ENCODE assay signal across 25 cellular contexts in genomic region chr12:9928607-9929006, GRCh38. TPM values are rescaled to one million over a fixed set of nuclear protein-coding genes. Genes with fewer than 3 reads are reported as not detected.
"Had no signal": no experiment of that assay in that cellular context is flagged by ENCODE, and none has a peak within 500 bp of the region (broad histone marks: within the 10 kb centered on the region; RNA-seq: fewer than 3 reads in every experiment).

No MANE protein-coding gene starts in this region.

- ATAC-seq: lower lobe of right lung, sciatic nerve had no signal

- H3K4me3 Mint-ChIP-seq: activated CD4-positive, alpha-beta T cell treated with anti-CD3 and anti-CD28 coated beads, Interleukin-2, amount 10 ng/mL, durations not matched to agents 7 days and 5 days; activated naive CD4-positive, alpha-beta T cell treated with anti-CD3 and anti-CD28 coated beads for 36 hours; activated T-cell treated with anti-CD3 and anti-CD28 coated beads, Interleukin-2, amount 50 U/mL, for 4 hours; brain; endodermal cell; nephron had no signal

- H3K4me3 ChIP-seq: dorsolateral prefrontal cortex, lower lobe of right lung, spleen, transverse colon, uterus had no signal

- H3K4me1 Mint-ChIP-seq: brain had no signal

- H3K9me3 Mint-ChIP-seq: activated CD4-positive, alpha-beta T cell treated with anti-CD3 and anti-CD28 coated beads, Interleukin-2, amount 10 ng/mL, durations not matched to agents 7 days and 5 days; activated naive CD4-positive, alpha-beta T cell treated with anti-CD3 and anti-CD28 coated beads for 36 hours; activated T-cell treated with anti-CD3 and anti-CD28 coated beads, Interleukin-2, amount 50 U/mL, for 4 hours; brain; endodermal cell; nephron had no signal

- H3K4me1 ChIP-seq: uterus had no signal

- H3K27me3 Mint-ChIP-seq: brain had no signal

- DNase-seq: activated CD4-positive, alpha-beta T cell treated with anti-CD3 and anti-CD28 coated beads, Interleukin-2, amount 10 ng/mL, durations not matched to agents 7 days and 5 days; activated CD8-positive, alpha-beta memory T cell treated with anti-CD3 and anti-CD28 coated beads, Interleukin-2, amount 50 U/mL, for 4 hours; activated naive CD4-positive, alpha-beta T cell treated with anti-CD3 and anti-CD28 coated beads for 36 hours; activated T-cell treated with anti-CD3 and anti-CD28 coated beads, Interleukin-2, amount 50 U/mL, for 4 hours; anterior cingulate cortex; caudate nucleus; dorsolateral prefrontal cortex; endodermal cell; foreskin melanocyte; glutamatergic neuron; hypothalamus; islet precursor cell; lower lobe of right lung; spleen; stimulated activated naive CD4-positive, alpha-beta T cell; substantia nigra; T1000; transverse colon; uterus had no signal

- H3K9me3 ChIP-seq: lower lobe of right lung, spleen, transverse colon, uterus had no signal

- H3K27me3 ChIP-seq: spleen, transverse colon, uterus had no signal

- H3K27ac Mint-ChIP-seq: activated CD4-positive, alpha-beta T cell treated with anti-CD3 and anti-CD28 coated beads, Interleukin-2, amount 10 ng/mL, durations not matched to agents 7 days and 5 days; activated naive CD4-positive, alpha-beta T cell treated with anti-CD3 and anti-CD28 coated beads for 36 hours; brain; endodermal cell; nephron had no signal

- H3K36me3 ChIP-seq: lower lobe of right lung, spleen, transverse colon, uterus had no signal

- H3K27ac ChIP-seq: dorsolateral prefrontal cortex, epithelial cell of prostate, lower lobe of right lung, spleen, transverse colon, uterus had no signal

RNA-seq across cellular contexts. Expression of gene CLEC2A, which starts 3.6 kb away (rescaled TPM):
- total RNA-seq: activated CD4-positive, alpha-beta T cell treated with anti-CD3 and anti-CD28 coated beads, Interleukin-2, amount 10 ng/mL, durations not matched to agents 7 days and 5 days; activated naive CD4-positive, alpha-beta T cell treated with anti-CD3 and anti-CD28 coated beads for 36 hours; activated T-cell treated with anti-CD3 and anti-CD28 coated beads, Interleukin-2, amount 50 U/mL, for 4 hours; fibroblast of lung; lower lobe of right lung; mesenteric fat pad; sciatic nerve; spleen; transverse colon; uterus had no signal

RNA-seq across cellular contexts. Expression of gene CLEC12A, which starts 42.6 kb away (rescaled TPM):
- total RNA-seq: activated naive CD4-positive, alpha-beta T cell treated with anti-CD3 and anti-CD28 coated beads for 36 hours; activated T-cell treated with anti-CD3 and anti-CD28 coated beads, Interleukin-2, amount 50 U/mL, for 4 hours; endodermal cell; fibroblast of lung had no signal

RNA-seq across cellular contexts. Expression of gene KLRF2, which starts 47.3 kb away (rescaled TPM):
- total RNA-seq: activated naive CD4-positive, alpha-beta T cell treated with anti-CD3 and anti-CD28 coated beads for 36 hours; activated T-cell treated with anti-CD3 and anti-CD28 coated beads, Interleukin-2, amount 50 U/mL, for 4 hours; dorsolateral prefrontal cortex; endodermal cell; fibroblast of lung; lower lobe of right lung; mesenteric fat pad; sciatic nerve; spleen; transverse colon; uterus had no signal

RNA-seq across cellular contexts. Expression of gene CLEC2B, which starts 59.5 kb away (rescaled TPM):
- total RNA-seq: endodermal cell had no signal
